ENCODE assay signal across 8 cellular contexts in the genomic region with DNA sequence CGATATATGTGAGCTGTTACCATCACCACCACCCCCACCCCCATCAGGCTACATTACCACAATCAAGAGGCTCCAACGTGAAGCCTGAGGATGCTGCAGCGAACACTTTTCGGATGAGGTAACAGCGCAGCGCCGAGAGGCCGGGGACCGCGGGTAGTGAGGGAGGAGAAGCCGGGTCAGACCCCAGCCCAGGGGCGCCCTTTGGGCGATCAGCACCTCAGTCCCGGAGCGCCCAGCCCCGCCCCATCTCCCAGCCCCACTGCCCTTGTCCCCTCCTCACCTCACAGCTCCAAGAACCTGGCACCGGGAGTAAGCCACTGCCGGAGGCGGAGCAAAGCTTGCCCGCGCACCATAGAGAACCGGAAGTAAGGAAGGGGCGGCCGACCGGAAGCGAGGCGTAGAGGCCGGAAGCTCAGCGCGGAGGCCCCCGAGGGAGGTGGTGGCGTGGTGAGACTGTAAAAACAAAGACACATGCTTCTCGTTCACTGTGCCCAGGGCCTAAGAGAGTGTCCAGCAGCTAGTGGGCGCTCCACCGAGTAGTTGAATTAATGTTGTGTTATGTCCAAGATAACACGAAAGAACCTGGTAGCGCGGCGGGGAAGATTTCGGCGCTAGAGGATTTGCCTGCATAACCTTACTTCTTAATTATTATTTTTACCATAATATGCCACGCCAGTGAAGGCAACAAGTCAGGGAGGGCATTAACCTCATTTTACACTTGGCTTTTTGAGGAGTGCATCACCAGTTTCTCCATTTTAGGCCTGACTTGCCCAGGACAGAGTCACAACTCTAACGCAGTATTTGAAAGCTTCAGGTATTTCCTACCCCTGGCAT. TPM values are rescaled to one million over a fixed set of nuclear protein-coding genes. Genes with fewer than 3 reads are reported as not detected.
A peak's percentile ranks its signal among the peaks of the same experiment; 100 is the strongest.
DNase-seq lines count a peak whose midpoint lies in the region; ATAC-seq and TF ChIP-seq lines count a peak whose summit lies in the region.

A gene (minus strand): TSS at position 367 of the 834 bp plus-strand sequence. CDS start 4,610 bp downstream, outside the sequence.

- H3K79me2 ChIP-seq in osteoblast (ENCODE audit: insufficient read depth, low read length): peaks cover 23% of the 10 kb centered on the region

- H3K27ac ChIP-seq in osteoblast (ENCODE audit: low read depth, low read length) (peak within 1 kb of the TSS; percentile 61), thoracic aorta (peak within 1 kb of the TSS; percentile 70)

- peak within 1 kb of the TSS; percentile 83 for H2AFZ ChIP-seq in osteoblast (ENCODE audit: low read length)

- TF ChIP-seq CTCF in GM12865 (IDR thresholded peaks at IDR 0.05; ENCODE audit: insufficient read depth, low read depth, low read length, missing control alignments) (peak; percentile 22), osteoblast (IDR thresholded peaks at IDR 0.05; ENCODE audit: extremely low read depth, low read depth, low read length) (peak; percentile 79), thoracic aorta (IDR thresholded peaks at IDR 0.05) (peak; percentile 53)

- H3K4me1 Mint-ChIP-seq in activated naive CD8-positive, alpha-beta T cell (ENCODE audit: low read depth): peaks cover 32% of the 10 kb centered on the region

- peak within 1 kb of the TSS; percentile 80 for H3K4me2 ChIP-seq in osteoblast (ENCODE audit: insufficient read depth, low read length)

- H3K27me3 Mint-ChIP-seq in activated naive CD8-positive, alpha-beta T cell: no peaks in the 10 kb centered on the region

- H3K4me3 Mint-ChIP-seq in activated naive CD8-positive, alpha-beta T cell: peak within 1 kb of the TSS; percentile 95

- peak within 1 kb of the TSS; percentile 99 for H3K27ac Mint-ChIP-seq in activated naive CD8-positive, alpha-beta T cell

- no peaks in the 10 kb centered on the region for H3K9me3 ChIP-seq in osteoblast (ENCODE audit: low read depth, low read length)
- H3K9me3 ChIP-seq in thoracic aorta: no peaks in the 10 kb centered on the region

- H3K27me3 ChIP-seq in osteoblast (ENCODE audit: insufficient read depth, low read length): no peaks in the 10 kb centered on the region
- H3K27me3 ChIP-seq in thoracic aorta (replicated peaks; ENCODE audit: insufficient read depth): no peaks in the 10 kb centered on the region

- H3K9me3 Mint-ChIP-seq in activated naive CD8-positive, alpha-beta T cell (ENCODE audit: low read depth): no peaks in the 10 kb centered on the region

- DNase-seq in GM12865 (ENCODE audit: low read depth) (peak; percentile 93), NCI-H1105 (lab: John Stamatoyannopoulos, UW) (peak; percentile 95), SKM-1 treated with dmso at 0.1 percent for 144 hours (lab: John Stamatoyannopoulos, UW; ENCODE audit: unreplicated experiment) (peak; percentile 94), glomerular visceral epithelial cell (ENCODE audit: extremely low spot score) (peak; percentile 94), osteoblast (ENCODE audit: insufficient read length, low spot score, missing footprints) (peak; percentile 100), thoracic aorta (ENCODE audit: low spot score) (peak; percentile 74)

- ATAC-seq in HG02642 (IDR thresholded peaks at IDR 0.05; ENCODE audit: poor library complexity, unreplicated experiment) (peak; percentile 97), thoracic aorta (ENCODE audit: insufficient number of reproducible peaks, low FRiP score, low read depth) (peak; percentile 81)

- H3K36me3 Mint-ChIP-seq in activated naive CD8-positive, alpha-beta T cell: peaks cover 8% of the 10 kb centered on the region

- H4K20me1 ChIP-seq in osteoblast (ENCODE audit: insufficient read depth, low read length): no peaks in the 10 kb centered on the region

- H3K4me3 ChIP-seq in GM12865 (ENCODE audit: low read depth, low read length): peak within 1 kb of the TSS; percentile 90
- peak within 1 kb of the TSS; percentile 74 for H3K4me3 ChIP-seq in osteoblast (ENCODE audit: insufficient read depth, low read length)
- H3K4me3 ChIP-seq in thoracic aorta: peak within 1 kb of the TSS; percentile 78

- peaks cover 10% of the 10 kb centered on the region for H3K4me1 ChIP-seq in osteoblast (ENCODE audit: insufficient read depth, low read length)
- H3K4me1 ChIP-seq in thoracic aorta (ENCODE audit: control insufficient read depth in 1 of 2, low read depth in 2 of 2): peaks cover 5 to 6% of the 10 kb centered on the region in 2 donors

- H3K36me3 ChIP-seq in osteoblast (ENCODE audit: insufficient read depth, low read length) (peaks cover 40% of the 10 kb centered on the region), thoracic aorta (peaks cover 20% of the 10 kb centered on the region)

RNA-seq across cellular contexts. Expression of the gene that starts here (rescaled TPM):
- 63.7 and 64.8 TPM in 2 replicates for total RNA-seq in osteoblast
- 100 to 1,000 TPM in 1 of 2 donors, 10 to 100 TPM in 1; 39.8 to 104 TPM for total RNA-seq in thoracic aorta

Comparison
In these comparisons a context has a peak if more than half of its experiments do, and no peak if none do; other contexts are left out.
1. Peak in every context shown above with its lines: DNase-seq, ATAC-seq, H3K4me3 ChIP-seq and H3K27ac ChIP-seq.
2. CTCF ChIP-seq: peak in every context shown above with its lines; median percentile 79 in osteoblast; 53 in thoracic aorta; 22 in GM12865.